1 cellular context compared by ENCODE assay signal in the genomic region with DNA sequence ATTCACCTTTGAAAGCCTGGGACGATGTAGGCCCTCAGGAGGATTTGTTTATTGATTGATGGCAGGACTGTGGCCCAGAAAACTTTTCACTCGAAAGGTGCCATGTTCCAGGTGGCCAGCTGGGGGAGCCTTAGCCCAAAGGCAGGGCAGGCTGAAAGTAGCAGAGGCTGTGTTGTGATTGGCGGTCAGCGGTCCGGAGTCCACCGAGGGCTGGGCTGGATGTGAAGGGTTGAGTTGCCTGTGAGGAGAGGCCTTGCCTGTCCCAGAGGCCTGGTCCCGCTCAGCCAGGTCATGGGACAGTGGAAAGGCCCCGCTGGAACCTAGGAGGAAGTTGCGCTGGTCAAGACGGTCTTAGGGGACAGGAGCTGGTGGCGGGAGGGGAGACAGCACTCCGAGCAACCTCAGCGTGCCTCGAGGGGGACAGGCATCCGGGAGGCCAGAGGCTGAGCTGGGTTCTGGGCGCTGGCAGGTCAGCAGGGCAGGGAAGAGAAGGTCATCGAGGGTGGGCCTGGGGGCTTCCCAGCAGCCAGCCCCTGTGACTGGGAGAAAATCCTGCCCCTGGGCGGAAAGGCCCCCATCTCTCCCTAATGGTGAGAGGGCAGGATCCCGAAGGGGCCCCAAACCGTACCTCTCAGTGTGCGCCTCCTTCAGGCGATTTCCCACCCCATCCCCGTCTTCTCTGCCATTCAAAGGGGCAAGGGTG.
TF ChIP-seq lines count a peak whose summit lies in the region.

No MANE protein-coding gene starts in this region.

TF ChIP-seq in liver, 16 proteins besides CTCF, POLR2A, EP300 and RAD21 (continued from another document):
- TF ChIP-seq HNF4G (IDR thresholded peaks at IDR 0.05) (no peak), RXRA (IDR thresholded peaks at IDR 0.05) (no peak), TAF1 (conservative IDR thresholded peaks at IDR 0.05) (no peak), FOXA1 (IDR thresholded peaks at IDR 0.05) (no peak), YY1 (IDR thresholded peaks at IDR 0.05) (no peak)
- TF ChIP-seq, protein P1, sequence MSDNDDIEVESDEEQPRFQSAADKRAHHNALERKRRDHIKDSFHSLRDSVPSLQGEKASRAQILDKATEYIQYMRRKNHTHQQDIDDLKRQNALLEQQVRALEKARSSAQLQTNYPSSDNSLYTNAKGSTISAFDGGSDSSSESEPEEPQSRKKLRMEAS (IDR thresholded peaks at IDR 0.05), result no peak
